Comparison of ENCODE assay signal across 8 cellular contexts in the genomic region with DNA sequence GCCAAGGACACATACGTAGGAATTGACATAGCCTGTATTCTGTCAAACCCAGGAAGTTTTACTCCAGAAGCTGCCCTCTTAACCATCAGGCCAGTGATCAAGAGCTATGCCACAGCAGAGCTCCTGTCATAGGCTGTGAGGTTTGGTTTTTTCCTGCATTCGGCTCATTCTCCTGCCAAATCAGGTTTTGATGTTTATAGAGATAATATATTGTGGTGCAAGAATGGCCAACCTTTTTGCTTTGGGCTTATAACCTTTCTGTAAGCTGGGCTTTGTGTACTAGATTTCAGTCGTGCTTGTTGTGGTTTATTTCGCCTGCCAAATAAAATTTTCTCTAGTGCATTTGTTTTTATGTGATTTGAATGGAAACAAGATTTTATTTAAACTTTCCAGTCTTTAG. TPM values are rescaled to one million over a fixed set of nuclear protein-coding genes. Genes with fewer than 3 reads are reported as not detected.
DNase-seq lines count a peak whose midpoint lies in the region; ATAC-seq and TF ChIP-seq lines count a peak whose summit lies in the region.

No MANE protein-coding gene starts in this region.

- no peaks in the 10 kb centered on the region for H3K27me3 Mint-ChIP-seq in activated T-cell treated with anti-CD3 and anti-CD28 coated beads, Interleukin-2, amount 50 U/mL, for 4 hours (ENCODE audit: low read depth)
- no peaks in the 10 kb centered on the region for H3K27me3 Mint-ChIP-seq in activated naive CD8-positive, alpha-beta T cell treated with anti-CD3 and anti-CD28 coated beads, Interleukin-2, amount 50 U/mL, for 24 hours

- peaks cover 69% of the 10 kb centered on the region for H3K4me1 Mint-ChIP-seq in activated T-cell treated with anti-CD3 and anti-CD28 coated beads, Interleukin-2, amount 50 U/mL, for 4 hours (ENCODE audit: low read depth)
- peaks cover 77% of the 10 kb centered on the region for H3K4me1 Mint-ChIP-seq in activated naive CD8-positive, alpha-beta T cell treated with anti-CD3 and anti-CD28 coated beads, Interleukin-2, amount 50 U/mL, for 24 hours

- H3K27ac ChIP-seq in left lung (peak overlapping the region; percentile 3 to 97), substantia nigra (ENCODE audit: low read depth, low read length, poor library complexity, severe bottlenecking) (peak overlapping the region; percentile 86)

- no peaks in the 10 kb centered on the region for H3K36me3 ChIP-seq in left lung

- H3K9me3 ChIP-seq in left lung, result peaks cover 0 to 17% of the 10 kb centered on the region in 2 donors

- H3K4me3 Mint-ChIP-seq in activated T-cell treated with anti-CD3 and anti-CD28 coated beads, Interleukin-2, amount 50 U/mL, for 4 hours, result peak overlapping the region; percentile 94
- H3K4me3 Mint-ChIP-seq in activated naive CD8-positive, alpha-beta T cell treated with anti-CD3 and anti-CD28 coated beads, Interleukin-2, amount 50 U/mL, for 24 hours, result peak overlapping the region; percentile 91

- DNase-seq in activated T-cell treated with anti-CD3 and anti-CD28 coated beads, Interleukin-2, amount 50 U/mL, for 4 hours, result no peak
- no peak for DNase-seq in activated T-cell treated with anti-CD3 and anti-CD28 coated beads, Interleukin-2, amount 50 U/mL, for 1 hour
- DNase-seq in activated naive CD8-positive, alpha-beta T cell treated with anti-CD3 and anti-CD28 coated beads, Interleukin-2, amount 50 U/mL, for 24 hours, result no peak
- DNase-seq in left lung (no peak), substantia nigra (lab: John Stamatoyannopoulos, UW) (no peak), SIG-M5 (lab: John Stamatoyannopoulos, UW) (no peak), AML-193 (lab: John Stamatoyannopoulos, UW) (no peak), putamen (ENCODE audit: low spot score) (no peak)

- TF ChIP-seq CTCF in left lung (IDR thresholded peaks at IDR 0.05), result no peak

- ATAC-seq in activated T-cell treated with anti-CD3 and anti-CD28 coated beads, Interleukin-2, amount 50 U/mL, for 4 hours, result no peak
- no peak for ATAC-seq in activated naive CD8-positive, alpha-beta T cell treated with anti-CD3 and anti-CD28 coated beads, Interleukin-2, amount 50 U/mL, for 24 hours
- ATAC-seq in left lung, result no peak

- intact Hi-C loops in left lung (cut with DNase I), result no loop called here

- no peak overlapping the region for H3K4me3 ChIP-seq in left lung

- peaks cover 14% of the 10 kb centered on the region for H3K9me3 Mint-ChIP-seq in activated T-cell treated with anti-CD3 and anti-CD28 coated beads, Interleukin-2, amount 50 U/mL, for 4 hours
- H3K9me3 Mint-ChIP-seq in activated naive CD8-positive, alpha-beta T cell treated with anti-CD3 and anti-CD28 coated beads, Interleukin-2, amount 50 U/mL, for 24 hours, result peaks cover 17% of the 10 kb centered on the region

- H3K27ac Mint-ChIP-seq in activated naive CD8-positive, alpha-beta T cell treated with anti-CD3 and anti-CD28 coated beads, Interleukin-2, amount 50 U/mL, for 24 hours, result peak overlapping the region; percentile 90

- peaks cover 13 to 41% of the 10 kb centered on the region in 2 donors for H3K4me1 ChIP-seq in left lung

- H3K36me3 Mint-ChIP-seq in activated T-cell treated with anti-CD3 and anti-CD28 coated beads, Interleukin-2, amount 50 U/mL, for 4 hours (ENCODE audit: insufficient read depth), result peaks cover 35% of the 10 kb centered on the region
- H3K36me3 Mint-ChIP-seq in activated naive CD8-positive, alpha-beta T cell treated with anti-CD3 and anti-CD28 coated beads, Interleukin-2, amount 50 U/mL, for 24 hours (ENCODE audit: low read depth), result peaks cover 59% of the 10 kb centered on the region

- no peaks in the 10 kb centered on the region for H3K27me3 ChIP-seq in left lung

RNA-seq across cellular contexts. Expression of gene KDM3A, which starts 2.4 kb away (rescaled TPM):
- total RNA-seq in activated T-cell treated with anti-CD3 and anti-CD28 coated beads, Interleukin-2, amount 50 U/mL, for 4 hours, result 10 to 100 TPM; 32.9 to 45.9 (median 36.5) TPM
- total RNA-seq in left lung, result 10 to 100 TPM; 39.3 to 40.5 TPM
